Comparison of ENCODE assay signal across 33 cellular contexts in the genomic region with DNA sequence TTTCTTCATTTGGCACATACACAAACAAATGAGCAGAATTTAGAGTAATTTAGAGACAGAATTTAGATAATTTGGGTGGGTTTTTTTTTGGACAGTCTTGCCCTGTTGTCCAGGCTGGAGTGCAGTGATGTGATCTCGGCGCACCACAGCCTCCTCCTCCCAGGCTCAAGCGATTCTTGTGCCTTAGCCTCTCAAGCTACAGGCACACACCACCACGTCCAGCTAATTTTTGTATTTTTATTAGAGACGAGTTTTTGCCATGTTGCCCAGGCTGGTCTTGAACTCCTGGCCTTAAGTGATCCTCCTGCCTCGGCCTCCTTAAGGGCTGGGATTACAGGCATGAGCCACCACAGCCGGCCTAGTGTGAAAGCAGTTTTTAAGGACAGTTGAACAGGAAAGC.
DNase-seq lines count a peak whose midpoint lies in the region; ATAC-seq, FAIRE-seq and TF ChIP-seq lines count a peak whose summit lies in the region.
"Had no signal": no experiment of that assay in that cellular context is flagged by ENCODE, and none has a peak within 500 bp of the region (broad histone marks: within the 10 kb centered on the region; RNA-seq: fewer than 3 reads in every experiment).

No MANE protein-coding gene starts in this region.

- WGBS in HepG2 (ENCODE audit: low lambda C conversion rate): 96% methylated on average over 7 of the region's 7 CpGs
- 93% methylated on average over 7 of the region's 7 CpGs for WGBS in right lobe of liver (ENCODE audit: insufficient coverage, low coverage, low lambda C conversion rate, missing lambda C conversion rate)

- H3K9ac ChIP-seq in HepG2 (ENCODE audit: insufficient read depth, low read depth, low read length): no peak overlapping the region
- H3K9ac ChIP-seq: BLaER1; BLaER1 treated with 17β-estradiol and CSF1 and Interleukin-3, amounts not matched to agents 10 nM and 100 nM had no signal

- no peaks in the 10 kb centered on the region for H3K27me3 Mint-ChIP-seq in GM23338 (ENCODE audit: insufficient read depth, low read depth, poor library complexity)
- H3K27me3 Mint-ChIP-seq: B cell; CD4-positive, alpha-beta memory T cell; CD4-positive, alpha-beta T cell; CD4-positive, CD25-positive, alpha-beta regulatory T cell; CD8-positive, alpha-beta memory T cell had no signal

- TF ChIP-seq EP300 in HepG2 (IDR thresholded peaks at IDR 0.05; ENCODE audit: low read depth in 2 of 2, low read length in 2 of 2): no peak
- no peak for TF ChIP-seq EP300 in HepG2 (CRISPR knock-in tag; IDR thresholded peaks at IDR 0.05; ENCODE audit: borderline replicate concordance)

- no peaks in the 10 kb centered on the region for H3F3A ChIP-seq in GM23338 (replicated peaks; ENCODE audit: low read depth)

- peaks cover 5% of the 10 kb centered on the region; the same call in 2 of the 3 replicates for H3K4me1 Mint-ChIP-seq in GM23338
- H3K4me1 Mint-ChIP-seq: B cell; CD4-positive, alpha-beta memory T cell; CD8-positive, alpha-beta memory T cell had no signal

- H3K79me2 ChIP-seq in HepG2 (ENCODE audit: insufficient read depth, low read length) (no peaks in the 10 kb centered on the region), GM23338 (replicated peaks; ENCODE audit: insufficient read depth) (no peaks in the 10 kb centered on the region), osteoblast (ENCODE audit: insufficient read depth, low read length) (no peaks in the 10 kb centered on the region)

- BruUV-seq in HepG2 (replicated peaks; lab: Mats Ljungman, UMichigan): no TSS peak

- H3K4me1 ChIP-seq in HepG2 (ENCODE audit: insufficient read depth, low read length) (no peaks in the 10 kb centered on the region), right lobe of liver (no peaks in the 10 kb centered on the region), GM23338 (ENCODE audit: insufficient read depth) (no peaks in the 10 kb centered on the region), osteoblast (ENCODE audit: insufficient read depth, low read length) (peaks cover 9% of the 10 kb centered on the region)
- H3K4me1 ChIP-seq: BE2C, BLaER1, Caco-2 had no signal

- no peaks in the 10 kb centered on the region for H3K27me3 ChIP-seq in HepG2 (ENCODE audit: control insufficient read depth in 1 of 2, insufficient read depth in 2 of 2, low read length in 2 of 2)
- H3K27me3 ChIP-seq in right lobe of liver: no peaks in the 10 kb centered on the region
- H3K27me3 ChIP-seq in GM23338 (ENCODE audit: insufficient read depth): no peaks in the 10 kb centered on the region
- no peaks in the 10 kb centered on the region for H3K27me3 ChIP-seq in osteoblast (ENCODE audit: insufficient read depth, low read length)
- H3K27me3 ChIP-seq: BE2C; BLaER1; BLaER1 treated with 17β-estradiol and CSF1 and Interleukin-3, amounts not matched to agents 10 nM and 100 nM had no signal

- H3K36me3 Mint-ChIP-seq in GM23338 (ENCODE audit: low read depth): peaks cover 32% of the 10 kb centered on the region

- no peak overlapping the region for H3K27ac Mint-ChIP-seq in GM23338
- H3K27ac Mint-ChIP-seq: B cell; CD14-positive monocyte; CD4-positive, alpha-beta T cell; CD8-positive, alpha-beta memory T cell; CD8-positive, alpha-beta T cell had no signal

- no peak overlapping the region for H2AFZ ChIP-seq in HepG2 (ENCODE audit: low read length)
- H2AFZ ChIP-seq in GM23338: no peak overlapping the region
- H2AFZ ChIP-seq in osteoblast (ENCODE audit: low read length): no peak overlapping the region

- H3K4me3 Mint-ChIP-seq in GM23338: no peak overlapping the region
- H3K4me3 Mint-ChIP-seq: B cell; CD14-positive monocyte; CD4-positive, alpha-beta memory T cell; CD4-positive, alpha-beta T cell; CD4-positive, CD25-positive, alpha-beta regulatory T cell; CD8-positive, alpha-beta memory T cell; CD8-positive, alpha-beta T cell had no signal

- TF ChIP-seq POLR2A in HepG2 (IDR thresholded peaks at IDR 0.05; ENCODE audit: insufficient read depth in 1 of 2, low read depth in 2 of 2, low read length in 2 of 2) (no peak), right lobe of liver (IDR thresholded peaks at IDR 0.05) (no peak)

- no peaks in the 10 kb centered on the region for H3K9me3 ChIP-seq in HepG2 (ENCODE audit: low read length)
- H3K9me3 ChIP-seq in right lobe of liver: no peaks in the 10 kb centered on the region
- H3K9me3 ChIP-seq in osteoblast (ENCODE audit: low read depth, low read length): no peaks in the 10 kb centered on the region
- H3K9me3 ChIP-seq: A549, BE2C, Caco-2 had no signal

- no peak overlapping the region for H3K27ac ChIP-seq in HepG2 (ENCODE audit: extremely low read length, insufficient read depth, low read length)
- no peak overlapping the region for H3K27ac ChIP-seq in right lobe of liver
- 0 out of 2 replicates have a peak overlapping the region, but pooled peaks have one; percentile 57 for H3K27ac ChIP-seq in GM23338 (ENCODE audit: low read depth)
- H3K27ac ChIP-seq in osteoblast (ENCODE audit: low read depth, low read length): peak overlapping the region; percentile 29
- H3K27ac ChIP-seq: 22Rv1; A549; BLaER1; BLaER1 treated with 17β-estradiol and CSF1 and Interleukin-3, amounts not matched to agents 10 nM and 100 nM; C4-2B had no signal

- H3K9me3 Mint-ChIP-seq in GM23338: no peaks in the 10 kb centered on the region
- H3K9me3 Mint-ChIP-seq: CD14-positive monocyte; CD4-positive, CD25-positive, alpha-beta regulatory T cell; CD8-positive, alpha-beta memory T cell; CD8-positive, alpha-beta T cell had no signal

- no peak for TF ChIP-seq RAD21 in HepG2 (CRISPR knock-in tag; IDR thresholded peaks at IDR 0.05)

- no peak for FAIRE-seq in HepG2 (lab: Jason Lieb, UNC)
- FAIRE-seq: A204.1, A549, D721Med had no signal

- CTCF ChIA-PET in HepG2 (lab: Yijun Ruan, JAX; ENCODE audit: low intra/inter-chr PET ratio, low total read pairs): no interaction called here

- POLR2A ChIA-PET in HepG2 (lab: Yijun Ruan, JAX): no interaction called here

- DNase-seq in HepG2 (ENCODE audit: low spot score) (no peak), right lobe of liver (no peak), GM23338 (ENCODE audit: low spot score) (no peak), osteoblast (ENCODE audit: insufficient read length, low spot score, missing footprints) (no peak), left lobe of liver (ENCODE audit: low spot score) (no peak)
- DNase-seq: 8988T; ACHN; AML-193; BE2C; C1 segment of cervical spinal cord; Caco-2; Calu3; CD4-positive, alpha-beta memory T cell; CD4-positive, alpha-beta T cell; CD4-positive, CD25-positive, alpha-beta regulatory T cell; CD8-positive, alpha-beta memory T cell; CD8-positive, alpha-beta T cell; COR-L47; DMS 273 treated with DMSO at 0.1 percent for 48 hours; DMS153; DMS53; DND-41; EL had no signal

- H3K36me3 ChIP-seq in HepG2 (replicated peaks in 1 of 2; ENCODE audit: control insufficient read depth in 1 of 2, insufficient read depth in 2 of 2, low read length in 2 of 2) (peaks cover 7 to 21% of the 10 kb centered on the region in 2 experiments), right lobe of liver (no peaks in the 10 kb centered on the region), GM23338 (ENCODE audit: insufficient read depth) (no peaks in the 10 kb centered on the region; the same call in 1 of the 2 replicates), osteoblast (ENCODE audit: insufficient read depth, low read length) (peaks cover 24% of the 10 kb centered on the region)

- in situ Hi-C loops in HepG2 (cut with HindIII; ENCODE audit: extremely low pct_ligation_motif_present, low pct_unique_long_range_greater_than_20kb): no loop called here

- H4K20me1 ChIP-seq in HepG2 (ENCODE audit: insufficient read depth, low read length) (no peaks in the 10 kb centered on the region), GM23338 (replicated peaks; ENCODE audit: insufficient read depth) (peaks cover 9% of the 10 kb centered on the region; the same call in 1 of the 2 replicates), osteoblast (ENCODE audit: insufficient read depth, low read length) (no peaks in the 10 kb centered on the region)
- H4K20me1 ChIP-seq: BLaER1 had no signal

- TF ChIP-seq CTCF in HepG2 (CRISPR knock-in tag; IDR thresholded peaks at IDR 0.05): no peak
- no peak for TF ChIP-seq CTCF in right lobe of liver (IDR thresholded peaks at IDR 0.05)
- no peak for TF ChIP-seq CTCF in GM23338 (conservative IDR thresholded peaks at IDR 0.05; ENCODE audit: low read depth in 2 of 2)
- no peak for TF ChIP-seq CTCF in osteoblast (IDR thresholded peaks at IDR 0.05; ENCODE audit: extremely low read depth, low read depth, low read length)

- intact Hi-C loops in HepG2 (cut with micrococcal nuclease; ENCODE audit: unreplicated experiment) (no loop called here), right lobe of liver (cut with DNase I) (no loop called here)

- no peak for ATAC-seq in HepG2
- no peak for ATAC-seq in right lobe of liver
- no peak for ATAC-seq in GM23338
- no peak for ATAC-seq in esophagus mucosa
- no peak for ATAC-seq in left lobe of liver
- ATAC-seq: CD8-positive, alpha-beta T cell had no signal

- H3K4me3 ChIP-seq in HepG2 (replicated peaks in 1 of 3; ENCODE audit: insufficient read depth in 1 of 3, low read depth in 2 of 3, low read length in 3 of 3) (no peak overlapping the region), right lobe of liver (no peak overlapping the region), GM23338 (no peak overlapping the region), osteoblast (ENCODE audit: insufficient read depth, low read length) (no peak overlapping the region)
- H3K4me3 ChIP-seq: A549; BLaER1; BLaER1 treated with 17β-estradiol and CSF1 and Interleukin-3, amounts not matched to agents 10 nM and 100 nM had no signal

- no peak overlapping the region for H3K4me2 ChIP-seq in HepG2 (ENCODE audit: low read depth, low read length)
- no peak overlapping the region for H3K4me2 ChIP-seq in GM23338
- no peak overlapping the region for H3K4me2 ChIP-seq in osteoblast (ENCODE audit: insufficient read depth, low read length)
- H3K4me2 ChIP-seq: A549; BLaER1; BLaER1 treated with 17β-estradiol and CSF1 and Interleukin-3, amounts not matched to agents 10 nM and 100 nM had no signal

- no peaks in the 10 kb centered on the region for H3K9me2 ChIP-seq in GM23338 (ENCODE audit: insufficient read depth)

TF ChIP-seq in GM23338, 12 proteins besides CTCF, POLR2A, EP300 and RAD21 (continues in another document):
- TF ChIP-seq STAT1 (IDR thresholded peaks at IDR 0.05; ENCODE audit: unreplicated experiment) (no peak), EZH2 (IDR thresholded peaks at IDR 0.05; ENCODE audit: low read depth, unreplicated experiment) (no peak), JUNB (IDR thresholded peaks at IDR 0.05; ENCODE audit: unreplicated experiment) (no peak)

Comparison
In these comparisons a context has a peak if more than half of its experiments do, and no peak if none do; other contexts are left out.
1. H3K27ac ChIP-seq: peak in GM23338 (single experiment) and osteoblast (single experiment); none in HepG2 (single experiment) and right lobe of liver (0 of 3).